ENCODE assay signal across 15 cellular contexts in the genomic region with DNA sequence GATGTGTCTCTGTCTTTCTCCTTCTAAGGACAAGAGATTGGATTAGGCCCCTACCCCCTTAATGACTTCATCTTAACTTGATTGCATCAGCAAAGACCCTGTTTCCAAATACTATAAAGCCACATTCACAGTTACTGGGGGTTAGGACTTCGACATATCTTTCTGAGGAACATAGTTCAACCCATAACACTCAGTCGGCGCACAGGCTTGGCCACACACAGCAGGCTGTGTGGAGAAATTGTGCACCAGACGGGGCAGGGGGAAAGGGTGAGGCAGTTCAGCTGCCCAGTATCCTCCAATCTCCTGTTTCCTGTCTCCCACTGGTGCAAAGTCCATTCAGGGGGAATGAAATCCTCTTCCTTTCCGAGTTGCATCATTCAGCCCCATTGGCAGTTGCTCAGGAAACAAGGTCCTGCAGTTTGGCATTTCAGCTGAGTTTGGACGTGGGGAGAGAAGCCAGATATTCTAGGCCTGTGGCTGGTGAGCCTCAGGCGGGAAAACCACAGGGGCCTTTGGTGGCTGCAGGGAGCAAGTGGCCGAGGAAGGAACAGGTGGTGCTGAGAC. TPM values are rescaled to one million over a fixed set of nuclear protein-coding genes. Genes with fewer than 3 reads are reported as not detected.
DNase-seq lines count a peak whose midpoint lies in the region; ATAC-seq, FAIRE-seq and TF ChIP-seq lines count a peak whose summit lies in the region.
"Had no signal": no experiment of that assay in that cellular context is flagged by ENCODE, and none has a peak within 500 bp of the region (broad histone marks: within the 10 kb centered on the region; RNA-seq: fewer than 3 reads in every experiment).

No MANE protein-coding gene starts in this region.

- H3K9ac ChIP-seq in HepG2 (ENCODE audit: insufficient read depth, low read depth, low read length) (no peak overlapping the region), mammary epithelial cell (ENCODE audit: insufficient read depth, low read length) (no peak overlapping the region), trophoblast cell (ENCODE audit: low read length) (no peak overlapping the region)

- TF ChIP-seq RAD21 in A549 (conservative IDR thresholded peaks at IDR 0.05 in 1 of 2, IDR thresholded peaks at IDR 0.05 in 1 of 2) (no peak), HepG2 (CRISPR knock-in tag; IDR thresholded peaks at IDR 0.05) (no peak)

- ATAC-seq in A549 (peak in 1 of 2 experiments; percentile 75; a peak in 3 of 6 replicates), HepG2 (peak; percentile 99)

- no peak overlapping the region for H3K14ac ChIP-seq in trophoblast cell (ENCODE audit: low read length)

- H3K27me3 ChIP-seq in HepG2 (ENCODE audit: control insufficient read depth in 1 of 2, insufficient read depth in 2 of 2, low read length in 2 of 2): no peaks in the 10 kb centered on the region; a peak in 1 of 5 replicates
- H3K27me3 ChIP-seq in mammary epithelial cell (ENCODE audit: insufficient read depth, low read length): no peaks in the 10 kb centered on the region
- H3K27me3 ChIP-seq in trophoblast cell (ENCODE audit: insufficient read depth, low read length): no peaks in the 10 kb centered on the region

- H3K23ac ChIP-seq in trophoblast cell (ENCODE audit: low read length): no peak overlapping the region

- no peak overlapping the region for H4K8ac ChIP-seq in trophoblast cell (ENCODE audit: low read depth, low read length)

- dilution Hi-C loops in mammary epithelial cell (cut with HindIII; ENCODE audit: low sequenced_read_pairs): loop anchor here (10.0 kb wide), 1 partner anchor 231 kb away; no protein-coding TSS in a partner anchor

- TF ChIP-seq EP300 in A549 (IDR thresholded peaks at IDR 0.05) (no peak), HepG2 (IDR thresholded peaks at IDR 0.05; ENCODE audit: low read depth in 2 of 2, low read length in 2 of 2) (peak; percentile 19 to 76; a peak in 3 of 4 replicates), HepG2 (CRISPR knock-in tag; IDR thresholded peaks at IDR 0.05; ENCODE audit: borderline replicate concordance) (peak; percentile 57)

- TF ChIP-seq POLR2A in A549 (IDR thresholded peaks at IDR 0.05; ENCODE audit: low read length): no peak
- TF ChIP-seq POLR2A in HepG2 (IDR thresholded peaks at IDR 0.05; ENCODE audit: insufficient read depth in 1 of 2, low read depth in 2 of 2, low read length in 2 of 2): peak; percentile 33 to 44; a peak in 2 of 4 replicates

- POLR2A ChIA-PET in A549 (lab: Yijun Ruan, JAX) (no interaction called here), HepG2 (lab: Yijun Ruan, JAX) (no interaction called here)

- H3K36me3 ChIP-seq in HepG2 (replicated peaks in 1 of 2; ENCODE audit: control insufficient read depth in 1 of 2, insufficient read depth in 2 of 2, low read length in 2 of 2) (no peaks in the 10 kb centered on the region), mammary epithelial cell (ENCODE audit: insufficient read depth, low read length) (no peaks in the 10 kb centered on the region), trophoblast cell (ENCODE audit: control insufficient read depth in 1 of 2, insufficient read depth in 2 of 2, low read length in 2 of 2) (no peaks in the 10 kb centered on the region)
- H3K36me3 ChIP-seq: spleen had no signal

- whole genome bisulfite sequencing in A549 (ENCODE audit: missing lambda C conversion rate): 65% methylated on average over 8 of the region's 8 CpGs
- under 1% methylated on average over 8 of the region's 8 CpGs for WGBS in HepG2 (ENCODE audit: low lambda C conversion rate)
- WGBS in mammary epithelial cell (ENCODE audit: low coverage, missing lambda C conversion rate): 85% methylated on average over 7 of the region's 8 CpGs
- WGBS in trophoblast cell (ENCODE audit: extremely low coverage, insufficient coverage, insufficient read length): no CpG with 5 or more reads among the region's 8 CpGs

- BruUV-seq in HepG2 (replicated peaks; lab: Mats Ljungman, UMichigan): no TSS peak
- no TSS peak for BruUV-seq in mammary epithelial cell (replicated peaks; lab: Mats Ljungman, UMichigan)

- in situ Hi-C loops in HepG2 (cut with HindIII; ENCODE audit: extremely low pct_ligation_motif_present, low pct_unique_long_range_greater_than_20kb) (no loop called here), mammary epithelial cell (cut with MboI; ENCODE audit: low sequenced_read_pairs in 2 of 2) (no loop called here)

- H3K4me3 ChIP-seq in A549: no peak overlapping the region
- peak overlapping the region in 1 of 3 experiments; percentile 44; a peak in 2 of 6 replicates for H3K4me3 ChIP-seq in HepG2 (replicated peaks in 1 of 3; ENCODE audit: insufficient read depth in 1 of 3, low read depth in 2 of 3, low read length in 3 of 3)
- no peak overlapping the region for H3K4me3 ChIP-seq in mammary epithelial cell (replicated peaks in 1 of 3; ENCODE audit: insufficient read depth in 1 of 3, low read depth in 2 of 3, low read length in 3 of 3)
- no peak overlapping the region for H3K4me3 ChIP-seq in trophoblast cell (ENCODE audit: low read depth, low read length)
- H3K4me3 ChIP-seq: spleen had no signal

- H2BK12ac ChIP-seq in trophoblast cell (ENCODE audit: low read length): no peak overlapping the region

- no peak overlapping the region for H3K18ac ChIP-seq in trophoblast cell (ENCODE audit: low read length)

- H2BK120ac ChIP-seq in trophoblast cell (ENCODE audit: insufficient read depth, low read length, poor library complexity): no peak overlapping the region

- H2BK5ac ChIP-seq in trophoblast cell (ENCODE audit: low read depth, low read length, poor library complexity): no peak overlapping the region

- H2AFZ ChIP-seq in HepG2 (ENCODE audit: low read length): no peak overlapping the region
- no peak overlapping the region for H2AFZ ChIP-seq in mammary epithelial cell (ENCODE audit: low read depth, low read length)
- no peak overlapping the region for H2AFZ ChIP-seq in trophoblast cell (ENCODE audit: insufficient read depth, low read length, poor library complexity)

- H4K20me1 ChIP-seq in HepG2 (ENCODE audit: insufficient read depth, low read length) (no peaks in the 10 kb centered on the region), mammary epithelial cell (ENCODE audit: insufficient read depth, low read length) (no peaks in the 10 kb centered on the region)

- peaks cover 13% of the 10 kb centered on the region for H3K4me1 ChIP-seq in A549
- H3K4me1 ChIP-seq in HepG2 (ENCODE audit: insufficient read depth, low read length): peaks cover 20% of the 10 kb centered on the region
- H3K4me1 ChIP-seq in mammary epithelial cell (ENCODE audit: insufficient read depth, low read length): no peaks in the 10 kb centered on the region
- no peaks in the 10 kb centered on the region for H3K4me1 ChIP-seq in trophoblast cell (ENCODE audit: control insufficient read depth in 1 of 2, insufficient read depth in 2 of 2, low read length in 2 of 2)
- H3K4me1 ChIP-seq: spleen had no signal

- no peak overlapping the region for H4K91ac ChIP-seq in trophoblast cell (ENCODE audit: low read depth, low read length)

- CTCF ChIA-PET in A549 (lab: Yijun Ruan, JAX) (interaction anchor here (2.1 kb wide), 1 partner anchor 16 kb away, joined by 6 read pairs; no protein-coding TSS in a partner anchor), HepG2 (lab: Yijun Ruan, JAX; ENCODE audit: low intra/inter-chr PET ratio, low total read pairs) (no interaction called here), mammary epithelial cell (lab: Charles Lee; ENCODE audit: low non-redundant PET) (no interaction called here)

- no peaks in the 10 kb centered on the region for H3K9me3 ChIP-seq in A549
- no peaks in the 10 kb centered on the region for H3K9me3 ChIP-seq in HepG2 (ENCODE audit: low read length)
- no peaks in the 10 kb centered on the region for H3K9me3 ChIP-seq in mammary epithelial cell (replicated peaks; ENCODE audit: insufficient read depth, low read length)
- H3K9me3 ChIP-seq in trophoblast cell (ENCODE audit: insufficient read depth, low read depth, low read length): no peaks in the 10 kb centered on the region
- H3K9me3 ChIP-seq: spleen had no signal

- no peak overlapping the region for H3K4ac ChIP-seq in trophoblast cell (ENCODE audit: low read depth, low read length)

- TF ChIP-seq CTCF in A549 (IDR thresholded peaks at IDR 0.05): no peak
- no peak for TF ChIP-seq CTCF in HepG2 (CRISPR knock-in tag; IDR thresholded peaks at IDR 0.05)
- no peak for TF ChIP-seq CTCF in mammary epithelial cell (conservative IDR thresholded peaks at IDR 0.05 in 1 of 2, IDR thresholded peaks at IDR 0.05 in 1 of 2; ENCODE audit: extremely low read depth in 1 of 2, insufficient read depth in 1 of 2, low read depth in 1 of 2, low read length in 2 of 2)

- H2AK5ac ChIP-seq in trophoblast cell (ENCODE audit: low read length): no peak overlapping the region

- H3K79me1 ChIP-seq in trophoblast cell (ENCODE audit: low read length): no peaks in the 10 kb centered on the region

- FAIRE-seq in A549 (lab: Jason Lieb, UNC) (no peak), HepG2 (lab: Jason Lieb, UNC) (peak; percentile 90)
- FAIRE-seq: A204.1, GM18507, H54 had no signal

- peak overlapping the region; percentile 42 to 48 for H3K27ac ChIP-seq in A549
- peak overlapping the region; percentile 10 for H3K27ac ChIP-seq in HepG2 (ENCODE audit: extremely low read length, insufficient read depth, low read length)
- H3K27ac ChIP-seq in mammary epithelial cell (ENCODE audit: insufficient read depth, low read depth, low read length): no peak overlapping the region
- H3K27ac ChIP-seq in trophoblast cell (ENCODE audit: low read depth, low read length): no peak overlapping the region
- H3K27ac ChIP-seq: spleen had no signal

- peak overlapping the region; percentile 62 for H3K4me2 ChIP-seq in A549
- peak overlapping the region; percentile 59 for H3K4me2 ChIP-seq in HepG2 (ENCODE audit: low read depth, low read length)
- no peak overlapping the region for H3K4me2 ChIP-seq in mammary epithelial cell (ENCODE audit: insufficient read depth, low read depth, low read length)
- no peak overlapping the region for H3K4me2 ChIP-seq in trophoblast cell (ENCODE audit: low read length)

- DNase-seq in A549 (ENCODE audit: low read depth in 1 of 2, low spot score in 1 of 2): peak in 1 of 2 experiments; percentile 43
- DNase-seq in LHCN-M2 (ENCODE audit: low read depth): peak; percentile 53
- peak; percentile 95 for DNase-seq in cerebellar cortex (ENCODE audit: low spot score)
- DNase-seq in HepG2 (ENCODE audit: low spot score): peak; percentile 95
- no peak for DNase-seq in mammary epithelial cell
- DNase-seq in trophoblast cell: no peak
- no peak for DNase-seq in epidermal melanocyte (ENCODE audit: insufficient read length, low spot score)
- no peak for DNase-seq in globus pallidus (ENCODE audit: low spot score)
- DNase-seq: activated gamma-delta T cell treated with Interleukin-2 at 50 U/mL for 16 hours; NCI-H2081 treated with DMSO at 0.1 percent for 48 hours; NK-92 treated with Interleukin-12 subunit alpha and Interleukin-12 subunit beta, amount 100 ng/mL, for 24 hours; spleen had no signal

- intact Hi-C loops in HepG2 (cut with micrococcal nuclease; ENCODE audit: unreplicated experiment) (no loop called here), mammary epithelial cell (cut with micrococcal nuclease) (no loop called here)

- H3K79me2 ChIP-seq in HepG2 (ENCODE audit: insufficient read depth, low read length) (no peaks in the 10 kb centered on the region), mammary epithelial cell (ENCODE audit: insufficient read depth, low read length) (no peaks in the 10 kb centered on the region), trophoblast cell (ENCODE audit: control insufficient read depth, insufficient read depth, low read length, poor library complexity) (no peaks in the 10 kb centered on the region)

- H4K12ac ChIP-seq in trophoblast cell (ENCODE audit: low read depth, low read length): no peak overlapping the region

RNA-seq across cellular contexts. Expression of a gene that starts 9.4 kb away (rescaled TPM):
- 0.73 and 1.1 TPM in 2 replicates for polyA plus RNA-seq in A549 (2011; rRNA removed)
- 0.11 and 0.13 TPM in 2 replicates for polyA plus RNA-seq in A549 (2012; cell fraction: cytosol; rRNA removed)
- polyA plus RNA-seq in A549 (2012; cell fraction: nucleus; rRNA removed): 0.05 and 0.29 TPM in 2 replicates
- polyA plus RNA-seq in A549 (2017; fragmentation: RNase III; extraction: RNeasy Plus Mini Kit Qiagen cat#74134 plus additional on column Dnase treatment): 0.08 to 0.29 TPM (median 0.18 TPM) in 3 replicates
- polyA minus RNA-seq in A549 (2011; rRNA and poly(A)+ RNA removed): 1.1 and 2.6 TPM in 2 replicates
- total RNA-seq in LHCN-M2 (2014; rRNA removed): 0.23 and 0.26 TPM in 2 replicates
- polyA plus RNA-seq in LHCN-M2 (2012): 0.05 TPM
- total RNA-seq in HepG2 (2016; rRNA removed; fragmentation: Illumina TruSeq; extraction: Trizol): 0.91 TPM in 2 replicates
- total RNA-seq in HepG2 (2016; cell fraction: cytosol; rRNA removed; fragmentation: Illumina TruSeq; extraction: Trizol; ENCODE audit: low read depth): 0.09 TPM in 1 of 2 replicates, not detected in the other
- total RNA-seq in HepG2 (2016; cell fraction: insoluble cytoplasmic fraction; rRNA removed; fragmentation: Illumina TruSeq; extraction: Trizol): 0.54 and 0.63 TPM in 2 replicates
- 0.24 and 0.53 TPM in 2 replicates for total RNA-seq in HepG2 (2016; cell fraction: membrane; rRNA removed; fragmentation: Illumina TruSeq; extraction: Trizol)
- total RNA-seq in HepG2 (2016; cell fraction: nucleus; rRNA removed; fragmentation: Illumina TruSeq; extraction: Trizol): 0.53 and 0.56 TPM in 2 replicates
- polyA plus RNA-seq in HepG2 (2011; rRNA removed): 0.78 and 0.93 TPM in 2 replicates
- polyA plus RNA-seq in HepG2 (2011; cell fraction: cytosol; rRNA removed): 0.19 and 0.24 TPM in 2 replicates
- polyA plus RNA-seq in HepG2 (2011; cell fraction: nucleus; rRNA removed): 2.5 and 2.8 TPM in 2 replicates
- 0.65 and 1.2 TPM in 2 replicates for polyA plus RNA-seq in HepG2 (2012)
- polyA plus RNA-seq in HepG2 (2016; cell fraction: cytosol; fragmentation: Illumina TruSeq; extraction: Trizol; ENCODE audit: low read depth): 0.03 and 0.10 TPM in 2 replicates
- polyA plus RNA-seq in HepG2 (2016; cell fraction: insoluble cytoplasmic fraction; fragmentation: Illumina TruSeq; extraction: Trizol; ENCODE audit: low read depth): 0.47 and 0.78 TPM in 2 replicates
- polyA plus RNA-seq in HepG2 (2016; cell fraction: membrane; fragmentation: Illumina TruSeq; extraction: Trizol; ENCODE audit: low read depth): 0.13 and 0.31 TPM in 2 replicates
- polyA plus RNA-seq in HepG2 (2016; cell fraction: nucleus; fragmentation: Illumina TruSeq; extraction: Trizol; ENCODE audit: insufficient read depth, low read depth): 0.53 and 0.68 TPM in 2 replicates
- 3.3 and 5.8 TPM in 2 replicates for polyA minus RNA-seq in HepG2 (2011; rRNA and poly(A)+ RNA removed; ENCODE audit: low replicate concordance)
- polyA minus RNA-seq in HepG2 (2011; cell fraction: cytosol; rRNA and poly(A)+ RNA removed): 0.20 and 0.88 TPM in 2 replicates
- polyA minus RNA-seq in HepG2 (2011; cell fraction: nucleus; rRNA and poly(A)+ RNA removed): 10.7 and 12.4 TPM in 2 replicates
- 1 to 10 TPM; 1.7 to 3.2 TPM for total RNA-seq in mammary epithelial cell
- polyA plus RNA-seq in mammary epithelial cell: 0.39 TPM
- polyA minus RNA-seq in mammary epithelial cell: not detected
- 0.22 and 0.29 TPM in 2 replicates for polyA plus RNA-seq in trophoblast cell (2013)

Comparison
In these comparisons a context has a peak if more than half of its experiments do, and no peak if none do; other contexts are left out.
1. DNase-seq: peak in LHCN-M2 (single experiment), cerebellar cortex (single experiment) and HepG2 (single experiment); none in mammary epithelial cell (single experiment), trophoblast cell (0 of 2), epidermal melanocyte (single experiment) and globus pallidus (single experiment).
2. H3K27ac ChIP-seq: peak in A549 (2 of 2) and HepG2 (single experiment); none in mammary epithelial cell (single experiment) and trophoblast cell (single experiment).
3. H3K4me2 ChIP-seq: peak in A549 (single experiment) and HepG2 (single experiment); none in mammary epithelial cell (single experiment) and trophoblast cell (single experiment).